Comparison of ENCODE assay signal across 9 cellular contexts in the genomic region with DNA sequence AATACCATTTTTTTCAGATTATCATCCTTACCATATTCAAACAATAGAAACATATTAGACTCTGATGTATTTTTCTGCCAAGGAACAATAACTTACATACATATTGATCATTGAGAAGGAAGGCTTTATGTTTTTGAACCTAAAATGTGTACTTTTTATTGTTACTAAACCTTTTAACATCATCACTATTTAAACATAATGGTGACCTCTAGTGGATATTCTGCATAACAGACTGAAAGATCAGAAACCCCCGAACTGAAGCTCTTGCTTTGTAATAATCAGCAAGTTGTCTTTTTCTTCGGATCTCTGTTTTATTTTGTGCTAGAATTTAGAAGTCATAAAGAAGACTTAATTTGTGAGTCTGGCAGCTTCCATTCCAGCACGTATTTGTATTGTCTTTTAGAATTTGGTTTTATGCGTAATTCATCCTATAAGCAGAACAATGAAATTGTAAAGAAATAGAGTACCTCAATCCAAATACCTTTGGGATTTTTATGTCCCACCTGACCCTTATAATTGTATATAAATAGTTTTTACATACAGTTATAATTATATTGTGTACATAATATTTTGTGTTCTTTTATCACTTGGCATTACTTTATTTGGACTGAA.
DNase-seq lines count a peak whose midpoint lies in the region; ATAC-seq and TF ChIP-seq lines count a peak whose summit lies in the region.
"Had no signal": no experiment of that assay in that cellular context is flagged by ENCODE, and none has a peak within 500 bp of the region (broad histone marks: within the 10 kb centered on the region; RNA-seq: fewer than 3 reads in every experiment).

No MANE protein-coding gene starts in this region.

- no peak overlapping the region for H2AFZ ChIP-seq in smooth muscle cell (ENCODE audit: low read depth)

- no peaks in the 10 kb centered on the region for H3K9me3 Mint-ChIP-seq in stimulated activated naive CD8-positive, alpha-beta T cell treated with anti-CD3 and anti-CD28 coated beads, Interleukin-15, Interleukin-2, amounts not matched to agents 100 ng/mL and 50 ng/mL, for 24 hours
- no peaks in the 10 kb centered on the region for H3K9me3 Mint-ChIP-seq in activated naive CD8-positive, alpha-beta T cell (ENCODE audit: low read depth)
- H3K9me3 Mint-ChIP-seq in glutamatergic neuron (ENCODE audit: unreplicated experiment), result peaks cover 1% of the 10 kb centered on the region
- H3K9me3 Mint-ChIP-seq: dendritic cell treated with granulocyte-macrophage colony-stimulating factor and Interleukin-4, amounts not matched to agents 40 ng/mL and 50 ng/mL, for 4 days had no signal

- H3K27ac ChIP-seq in smooth muscle cell (ENCODE audit: low read depth), result no peak overlapping the region

- H3K4me2 ChIP-seq in smooth muscle cell, result no peak overlapping the region

- H3K4me3 ChIP-seq in smooth muscle cell, result no peak overlapping the region

- H3K27me3 ChIP-seq in smooth muscle cell (ENCODE audit: low read depth), result no peaks in the 10 kb centered on the region

- peaks cover 5% of the 10 kb centered on the region for H3K4me1 ChIP-seq in smooth muscle cell (ENCODE audit: low read depth)

- H3K36me3 Mint-ChIP-seq in stimulated activated naive CD8-positive, alpha-beta T cell treated with anti-CD3 and anti-CD28 coated beads, Interleukin-15, Interleukin-2, amounts not matched to agents 100 ng/mL and 50 ng/mL, for 24 hours (ENCODE audit: low read depth), result peaks cover 25% of the 10 kb centered on the region
- H3K36me3 Mint-ChIP-seq in activated naive CD8-positive, alpha-beta T cell, result peaks cover 9% of the 10 kb centered on the region
- no peaks in the 10 kb centered on the region for H3K36me3 Mint-ChIP-seq in glutamatergic neuron (ENCODE audit: unreplicated experiment)

- no peak for ATAC-seq in stimulated activated naive CD8-positive, alpha-beta T cell treated with anti-CD3 and anti-CD28 coated beads, Interleukin-15, Interleukin-2, amounts not matched to agents 100 U/mL and 50 U/mL, for 24 hours
- ATAC-seq in GM18870 (IDR thresholded peaks at IDR 0.05; ENCODE audit: unreplicated experiment), result no peak

- H3K9ac ChIP-seq in smooth muscle cell (ENCODE audit: low read depth), result no peak overlapping the region

- no peaks in the 10 kb centered on the region for H4K20me1 ChIP-seq in smooth muscle cell (ENCODE audit: low read depth)

- H3K79me2 ChIP-seq in smooth muscle cell (ENCODE audit: low read depth), result peaks cover 10% of the 10 kb centered on the region

- WGBS in smooth muscle cell (ENCODE audit: low lambda C conversion rate), result 55% methylated on average over 4 of the region's 4 CpGs

- peak; percentile 63 for TF ChIP-seq CTCF in glutamatergic neuron (IDR thresholded peaks at IDR 0.05; ENCODE audit: partially characterized antibody, unreplicated experiment)
- peak; percentile 59 for TF ChIP-seq CTCF in smooth muscle cell (IDR thresholded peaks at IDR 0.05; ENCODE audit: borderline replicate concordance, insufficient read depth, poor library complexity, severe bottlenecking)

- no peaks in the 10 kb centered on the region for H3K36me3 ChIP-seq in smooth muscle cell (ENCODE audit: low read depth)

- DNase-seq in stimulated activated naive CD8-positive, alpha-beta T cell treated with anti-CD3 and anti-CD28 coated beads, Interleukin-15, Interleukin-2, amounts not matched to agents 100 U/mL and 50 U/mL, for 24 hours, result no peak
- DNase-seq in NCI-H1694 treated with DMSO at 0.1 percent for 48 hours (lab: John Stamatoyannopoulos, UW), result peak; percentile 59
- DNase-seq in glutamatergic neuron, result no peak
- DNase-seq in smooth muscle cell (lab: John Stamatoyannopoulos, UW; ENCODE audit: unreplicated experiment), result no peak
- no peak for DNase-seq in HK-2 (ENCODE audit: unreplicated experiment)

- H3F3A ChIP-seq in smooth muscle cell (ENCODE audit: low read depth), result peaks cover 6% of the 10 kb centered on the region

- H3K27me3 Mint-ChIP-seq in stimulated activated naive CD8-positive, alpha-beta T cell treated with anti-CD3 and anti-CD28 coated beads, Interleukin-15, Interleukin-2, amounts not matched to agents 100 ng/mL and 50 ng/mL, for 24 hours, result no peaks in the 10 kb centered on the region
- H3K27me3 Mint-ChIP-seq in activated naive CD8-positive, alpha-beta T cell, result no peaks in the 10 kb centered on the region
- peaks cover 1% of the 10 kb centered on the region for H3K27me3 Mint-ChIP-seq in glutamatergic neuron (ENCODE audit: unreplicated experiment)
- H3K27me3 Mint-ChIP-seq: dendritic cell treated with granulocyte-macrophage colony-stimulating factor and Interleukin-4, amounts not matched to agents 40 ng/mL and 50 ng/mL, for 4 days had no signal

- peak overlapping the region; percentile 59 for H3K27ac Mint-ChIP-seq in stimulated activated naive CD8-positive, alpha-beta T cell treated with anti-CD3 and anti-CD28 coated beads, Interleukin-15, Interleukin-2, amounts not matched to agents 100 ng/mL and 50 ng/mL, for 24 hours
- H3K27ac Mint-ChIP-seq in activated naive CD8-positive, alpha-beta T cell, result peak overlapping the region; percentile 93
- no peak overlapping the region for H3K27ac Mint-ChIP-seq in glutamatergic neuron (ENCODE audit: unreplicated experiment)

- H3K4me1 Mint-ChIP-seq in stimulated activated naive CD8-positive, alpha-beta T cell treated with anti-CD3 and anti-CD28 coated beads, Interleukin-15, Interleukin-2, amounts not matched to agents 100 ng/mL and 50 ng/mL, for 24 hours (ENCODE audit: low read depth), result peaks cover 45% of the 10 kb centered on the region
- peaks cover 35% of the 10 kb centered on the region for H3K4me1 Mint-ChIP-seq in activated naive CD8-positive, alpha-beta T cell (ENCODE audit: low read depth)
- H3K4me1 Mint-ChIP-seq in glutamatergic neuron (ENCODE audit: low read depth, unreplicated experiment), result peaks cover 24% of the 10 kb centered on the region

- H3K9me3 ChIP-seq in smooth muscle cell (replicated peaks; ENCODE audit: low read depth), result no peaks in the 10 kb centered on the region

- no peak overlapping the region for H3K4me3 Mint-ChIP-seq in stimulated activated naive CD8-positive, alpha-beta T cell treated with anti-CD3 and anti-CD28 coated beads, Interleukin-15, Interleukin-2, amounts not matched to agents 100 ng/mL and 50 ng/mL, for 24 hours
- H3K4me3 Mint-ChIP-seq in activated naive CD8-positive, alpha-beta T cell, result no peak overlapping the region
- no peak overlapping the region for H3K4me3 Mint-ChIP-seq in glutamatergic neuron (ENCODE audit: unreplicated experiment)
- H3K4me3 Mint-ChIP-seq: dendritic cell treated with granulocyte-macrophage colony-stimulating factor and Interleukin-4, amounts not matched to agents 40 ng/mL and 50 ng/mL, for 4 days had no signal
